Comparison of ENCODE assay signal across 22 cellular contexts in genomic region chr20:64071341-64072332, GRCh38. TPM values are rescaled to one million over a fixed set of nuclear protein-coding genes. Genes with fewer than 3 reads are reported as not detected.
DNase-seq lines count a peak whose midpoint lies in the region; ATAC-seq and TF ChIP-seq lines count a peak whose summit lies in the region.
"Had no signal": no experiment of that assay in that cellular context is flagged by ENCODE, and none has a peak within 500 bp of the region (broad histone marks: within the 10 kb centered on the region; RNA-seq: fewer than 3 reads in every experiment).

No MANE protein-coding gene starts in this region.

- intact Hi-C loops in right cardiac atrium (cut with DNase I) = no loop called here

- CTCF ChIA-PET in CD8-positive, alpha-beta memory T cell (lab: Charles Lee) = interaction anchor here (0.9 to 1.8 kb wide), 3 partner anchors 9 to 354 kb away, joined by 3 to 4 read pairs (median 3); no protein-coding TSS in a partner anchor

- H3K36me3 ChIP-seq in right atrium auricular region = peaks cover 16% of the 10 kb centered on the region
- H3K36me3 ChIP-seq in CD8-positive, alpha-beta memory T cell (ENCODE audit: insufficient read depth, low read length) = peaks cover 7% of the 10 kb centered on the region

- no peaks in the 10 kb centered on the region for H3K4me1 ChIP-seq in right cardiac atrium (ENCODE audit: control insufficient read depth, insufficient read depth, low read length)
- no peaks in the 10 kb centered on the region for H3K4me1 ChIP-seq in right atrium auricular region
- peaks cover 24% of the 10 kb centered on the region for H3K4me1 ChIP-seq in CD8-positive, alpha-beta memory T cell (ENCODE audit: insufficient read depth, low read length)
- H3K4me1 ChIP-seq: upper lobe of right lung had no signal

- WGBS in right cardiac atrium = 84% methylated on average over 30 of the region's 30 CpGs

- peak; percentile 3 for TF ChIP-seq POLR2A in GM19099 (IDR thresholded peaks at IDR 0.05; ENCODE audit: extremely low read depth, insufficient read length, low read depth)

- H3K27ac ChIP-seq in right cardiac atrium (ENCODE audit: low read length) = no peak overlapping the region
- H3K27ac ChIP-seq in right atrium auricular region = no peak overlapping the region
- H3K27ac ChIP-seq in CD8-positive, alpha-beta memory T cell (ENCODE audit: low read depth, low read length) = no peak overlapping the region
- H3K27ac ChIP-seq: heart right ventricle, skin epidermis, upper lobe of right lung had no signal

- H3K9me3 Mint-ChIP-seq in activated T-helper 17 cell treated with anti-CD3 and anti-CD28 coated beads, Interleukin-2, amount 50 U/mL, for 72 hours = no peaks in the 10 kb centered on the region
- no peaks in the 10 kb centered on the region for H3K9me3 Mint-ChIP-seq in stimulated activated effector memory CD8-positive, alpha-beta T cell treated with anti-CD3 and anti-CD28 coated beads, Interleukin-12 subunit alpha, Interleukin-12 subunit beta, amount 100 ng/mL, for 72 hours
- H3K9me3 Mint-ChIP-seq in CD8-positive, alpha-beta memory T cell = no peaks in the 10 kb centered on the region
- H3K9me3 Mint-ChIP-seq: immature natural killer cell, neural crest cell had no signal

- no peak overlapping the region for H3K4me3 Mint-ChIP-seq in activated T-helper 17 cell treated with anti-CD3 and anti-CD28 coated beads, Interleukin-2, amount 50 U/mL, for 72 hours
- no peak overlapping the region for H3K4me3 Mint-ChIP-seq in stimulated activated effector memory CD8-positive, alpha-beta T cell treated with anti-CD3 and anti-CD28 coated beads, Interleukin-12 subunit alpha, Interleukin-12 subunit beta, amount 100 ng/mL, for 72 hours
- no peak overlapping the region for H3K4me3 Mint-ChIP-seq in CD8-positive, alpha-beta memory T cell
- H3K4me3 Mint-ChIP-seq: immature natural killer cell, neural crest cell had no signal

- POLR2A ChIA-PET in CD8-positive, alpha-beta memory T cell (lab: Charles Lee) = interaction anchor here (0.7 kb wide), 1 partner anchor 79 kb away, joined by 4 read pairs; no protein-coding TSS in a partner anchor

- H3K4me1 Mint-ChIP-seq in activated T-helper 17 cell treated with anti-CD3 and anti-CD28 coated beads, Interleukin-2, amount 50 U/mL, for 72 hours = peaks cover 12% of the 10 kb centered on the region
- H3K4me1 Mint-ChIP-seq in stimulated activated effector memory CD8-positive, alpha-beta T cell treated with anti-CD3 and anti-CD28 coated beads, Interleukin-12 subunit alpha, Interleukin-12 subunit beta, amount 100 ng/mL, for 72 hours = peaks cover 30% of the 10 kb centered on the region
- peaks cover 0 to 20% (median 3%) of the 10 kb centered on the region in 3 donors for H3K4me1 Mint-ChIP-seq in CD8-positive, alpha-beta memory T cell
- H3K4me1 Mint-ChIP-seq: neural crest cell had no signal

- H3K4me3 ChIP-seq in right cardiac atrium (ENCODE audit: low read length) = no peak overlapping the region
- no peak overlapping the region for H3K4me3 ChIP-seq in right atrium auricular region
- H3K4me3 ChIP-seq in CD8-positive, alpha-beta memory T cell (ENCODE audit: low read length) = no peak overlapping the region
- H3K4me3 ChIP-seq: heart right ventricle, skin epidermis, upper lobe of right lung had no signal

- peak; percentile 10 to 55 (median 42) for DNase-seq in right cardiac atrium
- no peak for DNase-seq in right atrium auricular region (ENCODE audit: low spot score)
- no peak for DNase-seq in stimulated activated effector memory CD8-positive, alpha-beta T cell treated with anti-CD3 and anti-CD28 coated beads, Interleukin-12 subunit alpha, Interleukin-12 subunit beta, amount 100 ng/mL, for 72 hours (ENCODE audit: low spot score in 2 of 2)
- DNase-seq in NCI-H446 treated with DMSO at 0.1 percent for 48 hours (lab: John Stamatoyannopoulos, UW) = no peak
- DNase-seq in stimulated activated CD8-positive, alpha-beta memory T cell treated with anti-CD3 and anti-CD28 coated beads, Interleukin-4, amount 100 ng/mL, for 48 hours = no peak
- no peak for DNase-seq in CD8-positive, alpha-beta memory T cell
- DNase-seq: dermis blood vessel endothelial cell; DND-41; heart right ventricle; immature natural killer cell; NCI-H187 treated with DMSO at 0.1 percent for 48 hours; NCI-H345; stimulated activated CD4-positive, alpha-beta T cell treated with anti-CD3 and anti-CD28 coated beads, Interleukin-2, amount 100 ng/mL, for 48 hours; upper lobe of right lung had no signal

- no peak for ATAC-seq in right cardiac atrium
- no peak for ATAC-seq in activated T-helper 17 cell treated with anti-CD3 and anti-CD28 coated beads, Interleukin-2, amount 50 U/mL, for 72 hours (replicated peaks)
- no peak for ATAC-seq in stimulated activated effector memory CD8-positive, alpha-beta T cell treated with anti-CD3 and anti-CD28 coated beads, Interleukin-12 subunit alpha, Interleukin-12 subunit beta, amount 100 ng/mL, for 72 hours
- ATAC-seq: heart right ventricle, upper lobe of right lung had no signal

- H3K27me3 ChIP-seq in right cardiac atrium (ENCODE audit: control insufficient read depth, insufficient read depth) (no peaks in the 10 kb centered on the region), right atrium auricular region (no peaks in the 10 kb centered on the region)
- H3K27me3 ChIP-seq in CD8-positive, alpha-beta memory T cell (ENCODE audit: insufficient read depth, low read length, poor library complexity, severe bottlenecking) = no peaks in the 10 kb centered on the region
- H3K27me3 ChIP-seq: heart right ventricle, upper lobe of right lung had no signal

- peak overlapping the region; percentile 30 for H3K27ac Mint-ChIP-seq in activated T-helper 17 cell treated with anti-CD3 and anti-CD28 coated beads, Interleukin-2, amount 50 U/mL, for 72 hours
- peak overlapping the region; percentile 68 for H3K27ac Mint-ChIP-seq in stimulated activated effector memory CD8-positive, alpha-beta T cell treated with anti-CD3 and anti-CD28 coated beads, Interleukin-12 subunit alpha, Interleukin-12 subunit beta, amount 100 ng/mL, for 72 hours
- H3K27ac Mint-ChIP-seq in CD8-positive, alpha-beta memory T cell = peak overlapping the region in 2 of 8 donors; percentile 60 to 74
- H3K27ac Mint-ChIP-seq: progenitor cell of endocrine pancreas had no signal

- no peaks in the 10 kb centered on the region for H3K27me3 Mint-ChIP-seq in activated T-helper 17 cell treated with anti-CD3 and anti-CD28 coated beads, Interleukin-2, amount 50 U/mL, for 72 hours
- no peaks in the 10 kb centered on the region for H3K27me3 Mint-ChIP-seq in CD8-positive, alpha-beta memory T cell
- H3K27me3 Mint-ChIP-seq: progenitor cell of endocrine pancreas had no signal

- peaks cover 22% of the 10 kb centered on the region for H3K36me3 Mint-ChIP-seq in activated T-helper 17 cell treated with anti-CD3 and anti-CD28 coated beads, Interleukin-2, amount 50 U/mL, for 72 hours (ENCODE audit: low read depth)
- peaks cover 72% of the 10 kb centered on the region for H3K36me3 Mint-ChIP-seq in stimulated activated effector memory CD8-positive, alpha-beta T cell treated with anti-CD3 and anti-CD28 coated beads, Interleukin-12 subunit alpha, Interleukin-12 subunit beta, amount 100 ng/mL, for 72 hours
- peaks cover 0 to 35% (median 0%) of the 10 kb centered on the region in 3 donors for H3K36me3 Mint-ChIP-seq in CD8-positive, alpha-beta memory T cell

- no peak for TF ChIP-seq CTCF in right atrium auricular region (IDR thresholded peaks at IDR 0.05)

- H3K9me3 ChIP-seq in right cardiac atrium (ENCODE audit: control insufficient read depth, low read length) = no peaks in the 10 kb centered on the region
- no peaks in the 10 kb centered on the region for H3K9me3 ChIP-seq in right atrium auricular region
- no peaks in the 10 kb centered on the region for H3K9me3 ChIP-seq in CD8-positive, alpha-beta memory T cell (ENCODE audit: low read length)
- H3K9me3 ChIP-seq: heart right ventricle, upper lobe of right lung had no signal

RNA-seq across cellular contexts. Expression of gene RGS19, which starts 7.7 kb away (rescaled TPM):
- total RNA-seq in right cardiac atrium (1 to 10 TPM; 6.3 to 9.1 (median 8.3) TPM), right atrium auricular region (10 to 100 TPM in 1 of 2 donors, 1 to 10 TPM in 1; 7.8 to 14.1 TPM)
- 5.8 TPM for polyA plus RNA-seq in right cardiac atrium
- total RNA-seq in activated T-helper 17 cell treated with anti-CD3 and anti-CD28 coated beads, Interleukin-2, amount 50 U/mL, for 72 hours = 10 to 100 TPM; 38.6 to 49.4 TPM
- 10 to 100 TPM; 35.3 to 36.9 TPM for total RNA-seq in CD8-positive, alpha-beta memory T cell
- polyA plus RNA-seq in CD8-positive, alpha-beta memory T cell = 120 TPM

RNA-seq across cellular contexts. Expression of gene OPRL1, which starts 8.2 kb away (rescaled TPM):
- total RNA-seq in right cardiac atrium (1 to 10 TPM in 2 of 4 donors, under 1 TPM in 2; 0.50 to 1.3 (median 1.1) TPM), right atrium auricular region (1 to 10 TPM in 1 of 2 donors, under 1 TPM in 1; 0.75 to 1.4 TPM)
- 0.81 TPM for polyA plus RNA-seq in right cardiac atrium
- total RNA-seq in activated T-helper 17 cell treated with anti-CD3 and anti-CD28 coated beads, Interleukin-2, amount 50 U/mL, for 72 hours = under 1 TPM; 0.48 to 0.56 TPM
- under 1 TPM; 0.38 to 0.44 TPM for total RNA-seq in CD8-positive, alpha-beta memory T cell
- 0.49 TPM for polyA plus RNA-seq in CD8-positive, alpha-beta memory T cell

RNA-seq across cellular contexts. Expression of gene TCEA2, which starts 8.6 kb away (rescaled TPM):
- 10 to 100 TPM; 46.3 to 52.0 (median 50.0) TPM for total RNA-seq in right cardiac atrium
- 38.3 TPM for polyA plus RNA-seq in right cardiac atrium
- 10 to 100 TPM; 17.8 to 25.5 TPM for total RNA-seq in right atrium auricular region
- 10 to 100 TPM; 52.0 to 79.9 TPM for total RNA-seq in activated T-helper 17 cell treated with anti-CD3 and anti-CD28 coated beads, Interleukin-2, amount 50 U/mL, for 72 hours
- 10 to 100 TPM; 24.2 to 24.5 TPM for total RNA-seq in CD8-positive, alpha-beta memory T cell
- polyA plus RNA-seq in CD8-positive, alpha-beta memory T cell = 30.9 TPM

RNA-seq across cellular contexts. Expression of gene LKAAEAR1, which starts 12.6 kb away (rescaled TPM):
- under 1 TPM in 3 of 4 donors, not detected in 1; 0.29 to 0.65 (median 0.50) TPM for total RNA-seq in right cardiac atrium
- polyA plus RNA-seq in right cardiac atrium = 0.41 TPM
- not detected for total RNA-seq in right atrium auricular region
- under 1 TPM in 1 of 2 donors, not detected in 1; 0.71 TPM for total RNA-seq in activated T-helper 17 cell treated with anti-CD3 and anti-CD28 coated beads, Interleukin-2, amount 50 U/mL, for 72 hours
- total RNA-seq in CD8-positive, alpha-beta memory T cell = under 1 TPM; 0.29 to 0.39 TPM
- polyA plus RNA-seq in CD8-positive, alpha-beta memory T cell = 1.2 TPM
- total RNA-seq: dermis blood vessel endothelial cell, heart right ventricle, liver, neural crest cell, progenitor cell of endocrine pancreas, upper lobe of right lung had no signal
- polyA plus RNA-seq: immature natural killer cell had no signal

RNA-seq across cellular contexts. Expression of gene SOX18, which starts 22.2 kb away (rescaled TPM):
- 10 to 100 TPM; 28.7 to 42.1 (median 41.1) TPM for total RNA-seq in right cardiac atrium
- 26.8 TPM for polyA plus RNA-seq in right cardiac atrium
- 10 to 100 TPM; 15.1 to 17.2 TPM for total RNA-seq in right atrium auricular region
- total RNA-seq in activated T-helper 17 cell treated with anti-CD3 and anti-CD28 coated beads, Interleukin-2, amount 50 U/mL, for 72 hours = under 1 TPM; 0.13 to 0.22 TPM
- not detected for total RNA-seq in CD8-positive, alpha-beta memory T cell
- not detected for polyA plus RNA-seq in CD8-positive, alpha-beta memory T cell
- total RNA-seq: mononuclear cell, neural crest cell, progenitor cell of endocrine pancreas, SK-MEL-5 had no signal
- polyA plus RNA-seq: immature natural killer cell had no signal

Comparison
In these comparisons a context has a peak if more than half of its experiments do, and no peak if none do; other contexts are left out.
1. DNase-seq: peak in right cardiac atrium (3 of 3); none in right atrium auricular region (single experiment), stimulated activated effector memory CD8-positive, alpha-beta T cell treated with anti-CD3 and anti-CD28 coated beads, Interleukin-12 subunit alpha, Interleukin-12 subunit beta, amount 100 ng/mL, for 72 hours (0 of 2), NCI-H446 treated with DMSO at 0.1 percent for 48 hours (single experiment), stimulated activated CD8-positive, alpha-beta memory T cell treated with anti-CD3 and anti-CD28 coated beads, Interleukin-4, amount 100 ng/mL, for 48 hours (single experiment) and CD8-positive, alpha-beta memory T cell (0 of 5).